29 cellular contexts compared by ENCODE assay signal in the genomic region with DNA sequence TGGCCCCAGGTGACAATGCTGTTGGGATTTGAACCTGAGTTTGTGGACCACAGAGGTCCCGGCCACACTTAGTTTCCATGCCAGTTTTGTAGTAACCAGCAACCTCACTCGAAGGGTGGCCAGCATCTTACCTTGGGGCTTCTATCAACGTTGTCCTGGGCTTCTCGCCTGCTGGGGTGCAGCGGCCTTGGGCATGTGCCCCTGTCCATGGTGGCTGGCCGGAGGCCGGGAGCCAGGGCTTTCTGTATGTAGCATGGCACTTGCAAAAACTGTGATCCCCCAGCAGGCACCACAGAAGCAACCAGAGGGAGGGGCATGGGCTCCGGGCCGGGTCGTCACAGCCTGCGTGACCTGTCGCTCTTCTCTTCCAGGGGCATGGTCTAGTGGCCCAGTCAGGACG. TPM values are rescaled to one million over a fixed set of nuclear protein-coding genes. Genes with fewer than 3 reads are reported as not detected.
DNase-seq lines count a peak whose midpoint lies in the region; ATAC-seq, FAIRE-seq and TF ChIP-seq lines count a peak whose summit lies in the region.
"Had no signal": no experiment of that assay in that cellular context is flagged by ENCODE, and none has a peak within 500 bp of the region (broad histone marks: within the 10 kb centered on the region; RNA-seq: fewer than 3 reads in every experiment).

No MANE protein-coding gene starts in this region.

- H2AK5ac ChIP-seq in H9 (ENCODE audit: insufficient read length, low read length): no peak overlapping the region

- H3T11ph ChIP-seq in H9 (ENCODE audit: low read length): no peak overlapping the region

- no peak overlapping the region for H2BK5ac ChIP-seq in H9 (ENCODE audit: insufficient read length, low read length)

- peaks cover 48% of the 10 kb centered on the region for H3K4me1 Mint-ChIP-seq in activated T-cell treated with anti-CD3 and anti-CD28 coated beads, Interleukin-2, amount 50 U/mL, for 24 hours (ENCODE audit: low read depth)
- H3K4me1 Mint-ChIP-seq in H9: peaks cover 21 to 22% of the 10 kb centered on the region in 2 experiments
- peaks cover 44% of the 10 kb centered on the region for H3K4me1 Mint-ChIP-seq in stimulated activated effector memory CD8-positive, alpha-beta T cell treated with anti-CD3 and anti-CD28 coated beads, Interleukin-12 subunit alpha, Interleukin-12 subunit beta, amount 100 ng/mL, for 72 hours

- no peak overlapping the region for H2BK20ac ChIP-seq in H9 (ENCODE audit: low read depth, low read length, poor library complexity, severe bottlenecking)

- no peak overlapping the region for H3K4me2 ChIP-seq in H9 (ENCODE audit: insufficient read depth, insufficient read length, low read length)
- H3K4me2 ChIP-seq: PC-9 had no signal

- no peaks in the 10 kb centered on the region for H3K27me3 ChIP-seq in H9 (ENCODE audit: insufficient read depth, low read length)
- H3K27me3 ChIP-seq in bronchial epithelial cell (ENCODE audit: control insufficient read depth, insufficient read depth, low read length): no peaks in the 10 kb centered on the region
- H3K27me3 ChIP-seq: heart right ventricle, testis had no signal

- H3K23ac ChIP-seq in H9 (ENCODE audit: insufficient read length, low read depth, low read length): no peak overlapping the region

- no peak overlapping the region for H2BK15ac ChIP-seq in H9 (ENCODE audit: low read depth, low read length)

- H3K27ac ChIP-seq in H9 (ENCODE audit: insufficient read length, low read depth, low read length): no peak overlapping the region
- H3K27ac ChIP-seq: PC-9, testis had no signal

- H3K9me3 ChIP-seq in H9 (ENCODE audit: control insufficient read depth, low read depth, low read length): no peaks in the 10 kb centered on the region
- H3K9me3 ChIP-seq: heart right ventricle, testis had no signal

- H3K9me3 Mint-ChIP-seq in activated T-cell treated with anti-CD3 and anti-CD28 coated beads, Interleukin-2, amount 50 U/mL, for 24 hours: no peaks in the 10 kb centered on the region
- peaks cover 3 to 12% of the 10 kb centered on the region in 2 experiments for H3K9me3 Mint-ChIP-seq in H9
- no peaks in the 10 kb centered on the region for H3K9me3 Mint-ChIP-seq in stimulated activated effector memory CD8-positive, alpha-beta T cell treated with anti-CD3 and anti-CD28 coated beads, Interleukin-12 subunit alpha, Interleukin-12 subunit beta, amount 100 ng/mL, for 72 hours
- H3K9me3 Mint-ChIP-seq: natural killer cell had no signal

- no peak overlapping the region for H3K4ac ChIP-seq in H9 (ENCODE audit: low read depth, low read length)

- peaks cover 1% of the 10 kb centered on the region for H3K36me3 ChIP-seq in bronchial epithelial cell (ENCODE audit: control insufficient read depth, insufficient read depth, low read length)

- H3K4me1 ChIP-seq in H9 (ENCODE audit: insufficient read depth, low read length): peaks cover 6% of the 10 kb centered on the region; the same call in 1 of the 2 replicates

- H3K18ac ChIP-seq in H9 (ENCODE audit: insufficient read length, low read depth, low read length): peak overlapping the region; percentile 50

- H3K4me3 ChIP-seq in bronchial epithelial cell (ENCODE audit: low read depth, low read length): no peak overlapping the region
- H3K4me3 ChIP-seq: heart right ventricle, PC-9, testis had no signal

- no peaks in the 10 kb centered on the region for H3K23me2 ChIP-seq in H9 (ENCODE audit: insufficient read length, low read depth, low read length, poor library complexity, severe bottlenecking)

- no peak for ATAC-seq in stimulated activated effector memory CD8-positive, alpha-beta T cell treated with anti-CD3 and anti-CD28 coated beads, Interleukin-12 subunit alpha, Interleukin-12 subunit beta, amount 100 ng/mL, for 72 hours
- ATAC-seq: natural killer cell had no signal

- WGBS in H9 (ENCODE audit: extremely low coverage, insufficient read length, low lambda C conversion rate): no CpG with 5 or more reads among the region's 13 CpGs

- H3K4me3 Mint-ChIP-seq in activated T-cell treated with anti-CD3 and anti-CD28 coated beads, Interleukin-2, amount 50 U/mL, for 24 hours: no peak overlapping the region
- H3K4me3 Mint-ChIP-seq in H9: no peak overlapping the region
- H3K4me3 Mint-ChIP-seq in stimulated activated effector memory CD8-positive, alpha-beta T cell treated with anti-CD3 and anti-CD28 coated beads, Interleukin-12 subunit alpha, Interleukin-12 subunit beta, amount 100 ng/mL, for 72 hours: no peak overlapping the region
- H3K4me3 Mint-ChIP-seq: CD8-positive, alpha-beta memory T cell; natural killer cell; T-helper 2 cell treated with Interferon-gamma antibody and Interleukin-4, amounts not matched to agents 5 μg/mL and 100 μg/mL, for 36 hours had no signal

- no peak overlapping the region; the same call in 1 of the 2 replicates for H3K14ac ChIP-seq in H9 (ENCODE audit: insufficient read depth, low read length)

- no peak overlapping the region for H3K9ac ChIP-seq in H9 (ENCODE audit: extremely low read depth, insufficient read length, low read length)

- DNase-seq in activated T-cell treated with anti-CD3 and anti-CD28 coated beads, Interleukin-2, amount 50 U/mL, for 24 hours: no peak
- DNase-seq in activated T-cell treated with anti-CD3 and anti-CD28 coated beads, Interleukin-2, amount 50 U/mL, for 48 hours: no peak
- no peak for DNase-seq in H9
- DNase-seq in bronchial epithelial cell (ENCODE audit: low read depth): no peak
- DNase-seq in stimulated activated effector memory CD8-positive, alpha-beta T cell treated with anti-CD3 and anti-CD28 coated beads, Interleukin-12 subunit alpha, Interleukin-12 subunit beta, amount 100 ng/mL, for 72 hours (ENCODE audit: low spot score in 2 of 2): no peak
- no peak for DNase-seq in GM20000 (ENCODE audit: low spot score)
- DNase-seq in stimulated activated naive CD4-positive, alpha-beta T cell treated with Interleukin-2 at 50 U/mL for 16 hours (lab: John Stamatoyannopoulos, UW): no peak
- no peak for DNase-seq in activated naive CD4-positive, alpha-beta T cell (lab: John Stamatoyannopoulos, UW)
- DNase-seq: activated CD4-positive, alpha-beta T cell treated with anti-CD3 and anti-CD28 coated beads for 4 hours; activated gamma-delta T cell treated with Interleukin-2 at 50 U/mL for 16 hours; activated T-cell treated with anti-CD3 and anti-CD28 coated beads, Interleukin-2, amount 50 U/mL, for 1 hour; CD8-positive, alpha-beta memory T cell; EL; foreskin melanocyte; GOT3; heart right ventricle; KBM-7; kidney; natural killer cell; NCI-H1417; NCI-H2029 treated with DMSO at 0.1 percent for 48 hours; NCI-H524 treated with DMSO at 0.1 percent for 48 hours; PC-9; SHP77 treated with DMSO at 0.1 percent for 48 hours; stimulated activated naive CD4-positive, alpha-beta T cell; testis had no signal

- H2AFZ ChIP-seq in H9 (ENCODE audit: low read length): no peak overlapping the region
- H2AFZ ChIP-seq: PC-9 had no signal

- no peaks in the 10 kb centered on the region for H3K27me3 Mint-ChIP-seq in activated T-cell treated with anti-CD3 and anti-CD28 coated beads, Interleukin-2, amount 50 U/mL, for 24 hours
- peaks cover 2% of the 10 kb centered on the region for H3K27me3 Mint-ChIP-seq in H9 (ENCODE audit: low read depth)

- no peak overlapping the region for H2BK12ac ChIP-seq in H9 (ENCODE audit: insufficient read length, low read depth, low read length)

- H4K20me1 ChIP-seq in H9 (ENCODE audit: control insufficient read depth, insufficient read depth, insufficient read length): no peaks in the 10 kb centered on the region

- no peak overlapping the region for H3K56ac ChIP-seq in H9 (ENCODE audit: insufficient read length, low read depth, low read length)

- H4K8ac ChIP-seq in H9 (replicated peaks; ENCODE audit: insufficient read length, low read depth, low read length): no peak overlapping the region

- H3K79me2 ChIP-seq in H9 (ENCODE audit: insufficient read depth, low read length): no peaks in the 10 kb centered on the region

- H3K27ac Mint-ChIP-seq in activated T-cell treated with anti-CD3 and anti-CD28 coated beads, Interleukin-2, amount 50 U/mL, for 24 hours: peak overlapping the region; percentile 52
- H3K27ac Mint-ChIP-seq in H9: no peak overlapping the region
- H3K27ac Mint-ChIP-seq in stimulated activated effector memory CD8-positive, alpha-beta T cell treated with anti-CD3 and anti-CD28 coated beads, Interleukin-12 subunit alpha, Interleukin-12 subunit beta, amount 100 ng/mL, for 72 hours: peak overlapping the region; percentile 80
- H3K27ac Mint-ChIP-seq: natural killer cell; T-helper 2 cell treated with Interferon-gamma antibody and Interleukin-4, amounts not matched to agents 5 μg/mL and 100 μg/mL, for 36 hours had no signal

- TF ChIP-seq CTCF in H9 (conservative IDR thresholded peaks at IDR 0.05): no peak
- no peak for TF ChIP-seq CTCF in bronchial epithelial cell (IDR thresholded peaks at IDR 0.05; ENCODE audit: insufficient read depth, low read length, severe bottlenecking)
- TF ChIP-seq CTCF in GM20000 (IDR thresholded peaks at IDR 0.05; ENCODE audit: extremely low read depth, missing control alignments): no peak

- H4K91ac ChIP-seq in H9 (ENCODE audit: insufficient read length, low read depth, low read length): no peak overlapping the region

- no peaks in the 10 kb centered on the region for H3K79me1 ChIP-seq in H9 (ENCODE audit: insufficient read depth, low read depth, low read length, poor library complexity, severe bottlenecking)

- FAIRE-seq in bronchial epithelial cell (lab: Jason Lieb, UNC): peak; percentile 55
- FAIRE-seq: A204.1, GM18507, kidney had no signal

- peaks cover 31% of the 10 kb centered on the region for H3K36me3 Mint-ChIP-seq in activated T-cell treated with anti-CD3 and anti-CD28 coated beads, Interleukin-2, amount 50 U/mL, for 24 hours (ENCODE audit: low read depth)
- H3K36me3 Mint-ChIP-seq in H9 (ENCODE audit: insufficient read depth in 1 of 3, low read depth in 3 of 3): peaks cover 0 to 12% (median 9%) of the 10 kb centered on the region in 3 experiments; a peak in 5 of 7 replicates
- peaks cover 47% of the 10 kb centered on the region for H3K36me3 Mint-ChIP-seq in stimulated activated effector memory CD8-positive, alpha-beta T cell treated with anti-CD3 and anti-CD28 coated beads, Interleukin-12 subunit alpha, Interleukin-12 subunit beta, amount 100 ng/mL, for 72 hours
- H3K36me3 Mint-ChIP-seq: natural killer cell had no signal

- no peak overlapping the region for H4K5ac ChIP-seq in H9 (ENCODE audit: insufficient read length, low read depth, low read length)

- H2BK120ac ChIP-seq in H9 (ENCODE audit: low read depth, low read length, poor library complexity, severe bottlenecking): no peak overlapping the region

RNA-seq across cellular contexts. Expression of a gene that starts 51.7 kb away (rescaled TPM):
- total RNA-seq in H9 (2021) (46.5 and 48.3 TPM in 2 replicates), bronchial epithelial cell (319 and 715 TPM in 2 replicates)

Comparison
In these comparisons a context has a peak if more than half of its experiments do, and no peak if none do; other contexts are left out.
1. H3K27ac Mint-ChIP-seq: peak in activated T-cell treated with anti-CD3 and anti-CD28 coated beads, Interleukin-2, amount 50 U/mL, for 24 hours (single experiment) and stimulated activated effector memory CD8-positive, alpha-beta T cell treated with anti-CD3 and anti-CD28 coated beads, Interleukin-12 subunit alpha, Interleukin-12 subunit beta, amount 100 ng/mL, for 72 hours (single experiment); none in H9 (0 of 3).